In genomic region chr12:85504624-85505023, GRCh38 we compare ENCODE assay signal across 33 cellular contexts.
"Had no signal": no experiment of that assay in that cellular context is flagged by ENCODE, and none has a peak within 500 bp of the region (broad histone marks: within the 10 kb centered on the region; RNA-seq: fewer than 3 reads in every experiment).

No MANE protein-coding gene starts in this region.

- H3K4me3 ChIP-seq: adrenal gland, ascending aorta, body of pancreas, breast epithelium, cardiac muscle cell had no signal

- FAIRE-seq: astrocyte, bronchial epithelial cell had no signal

- H3K27ac ChIP-seq: adrenal gland, ascending aorta, body of pancreas, brain microvascular endothelial cell, breast epithelium, cardiac muscle cell had no signal

- H3K4me1 ChIP-seq: adrenal gland, ascending aorta, breast epithelium had no signal

- ATAC-seq: activated naive CD4-positive, alpha-beta T cell treated with anti-CD3 and anti-CD28 coated beads, Interleukin-2, amount 50 U/mL, for 72 hours; activated naive CD8-positive, alpha-beta T cell treated with anti-CD3 and anti-CD28 coated beads, Interleukin-2, amount 50 U/mL, for 24 hours; activated T-cell treated with anti-CD3 and anti-CD28 coated beads, Interleukin-2, amount 50 U/mL, for 4 hours; activated T-cell treated with anti-CD3 and anti-CD28 coated beads, Interleukin-2, amount 50 U/mL, for 72 hours; activated T-helper 17 cell treated with anti-CD3 and anti-CD28 coated beads, Interleukin-2, amount 50 U/mL, for 72 hours; body of pancreas had no signal

- H3K9me3 ChIP-seq: adrenal gland, ascending aorta, body of pancreas, breast epithelium had no signal

- DNase-seq: activated effector memory CD4-positive, alpha-beta T cell treated with anti-CD3 and anti-CD28 coated beads, Interleukin-2, amount 50 U/mL, for 16 hours; activated effector memory CD4-positive, alpha-beta T cell treated with Interleukin-2 at 50 U/mL for 16 hours; activated gamma-delta T cell; activated gamma-delta T cell treated with Interleukin-2 at 50 U/mL for 16 hours; activated naive CD4-positive, alpha-beta T cell; activated naive CD4-positive, alpha-beta T cell treated with anti-CD3 and anti-CD28 coated beads for 36 hours; activated naive CD4-positive, alpha-beta T cell treated with anti-CD3 and anti-CD28 coated beads, Interleukin-2, amount 10 ng/mL, durations not matched to agents 7 days and 5 days; activated naive CD4-positive, alpha-beta T cell treated with anti-CD3 and anti-CD28 coated beads, Interleukin-2, amount 50 U/mL, for 16 hours; activated naive CD4-positive, alpha-beta T cell treated with Interleukin-2 at 50 U/mL for 16 hours; activated naive CD8-positive, alpha-beta T cell treated with anti-CD3 and anti-CD28 coated beads for 36 hours; activated naive CD8-positive, alpha-beta T cell treated with anti-CD3 and anti-CD28 coated beads, Interleukin-2, amount 10 ng/mL, durations not matched to agents 7 days and 5 days; activated naive CD8-positive, alpha-beta T cell treated with anti-CD3 and anti-CD28 coated beads, Interleukin-2, amount 50 U/mL, for 24 hours; activated T-cell treated with anti-CD3 and anti-CD28 coated beads, Interleukin-2, amount 50 U/mL, for 24 hours; activated T-cell treated with anti-CD3 and anti-CD28 coated beads, Interleukin-2, amount 50 U/mL, for 4 hours; activated T-cell treated with anti-CD3 and anti-CD28 coated beads, Interleukin-2, amount 50 U/mL, for 48 hours; activated T-cell treated with anti-CD3 and anti-CD28 coated beads, Interleukin-2, amount 50 U/mL, for 72 hours; adrenal gland; amniotic stem cell; amygdala; anterior cingulate cortex; aorta; body of pancreas; brain microvascular endothelial cell; caudate nucleus; central memory CD4-positive, alpha-beta T cell; cerebellar nuclear complex had no signal

- H3K36me3 ChIP-seq: adrenal gland, ascending aorta, brain microvascular endothelial cell, breast epithelium, cardiac muscle cell had no signal

- H3K27me3 ChIP-seq: adrenal gland, ascending aorta, body of pancreas, brain microvascular endothelial cell, breast epithelium, cardiac muscle cell had no signal
